Comparison of ENCODE assay signal across 1 cellular context in the genomic region with DNA sequence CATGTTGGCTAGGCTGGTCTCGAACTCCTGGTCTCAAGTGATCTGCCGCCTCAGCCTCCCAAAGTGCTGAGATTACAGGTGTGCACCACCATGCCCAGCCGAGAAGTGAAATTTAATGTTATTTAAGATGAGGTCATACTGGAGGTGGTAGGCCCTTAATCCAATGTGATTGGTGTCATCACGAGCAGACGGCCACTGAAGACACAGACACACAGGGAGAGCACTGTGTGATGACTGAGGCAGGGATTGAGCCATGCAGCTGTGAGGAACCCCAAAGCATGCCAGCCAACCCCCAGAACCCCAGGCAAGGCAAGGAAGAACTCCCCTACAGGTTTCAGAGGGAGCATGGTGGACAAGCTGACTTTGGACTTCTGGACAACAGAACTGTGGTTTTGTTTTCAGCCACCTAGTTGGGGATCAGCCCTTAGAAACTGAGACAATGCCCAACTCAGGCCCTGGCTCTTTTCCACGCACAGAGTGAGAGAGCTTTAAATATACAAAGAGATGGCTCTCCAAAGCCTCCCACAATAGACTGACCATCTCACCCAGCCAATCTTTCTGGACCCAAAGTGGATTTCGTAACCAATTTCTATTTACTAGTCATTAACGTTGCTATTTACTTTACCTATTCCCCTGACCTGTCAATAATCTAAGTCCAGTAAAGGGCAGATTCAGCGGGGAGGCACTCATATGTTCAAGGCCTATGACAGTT.
TF ChIP-seq lines count a peak whose summit lies in the region.

No MANE protein-coding gene starts in this region.

TF ChIP-seq in HepG2, 621 proteins besides CTCF, POLR2A, EP300 and RAD21 (continued from another document):
- TF ChIP-seq NFAT5 (CRISPR knock-in tag; IDR thresholded peaks at IDR 0.05), result 0 out of 2 replicates have a peak, but pooled peaks have one; percentile 26
- TF ChIP-seq HNF4A (CRISPR knock-in tag; IDR thresholded peaks at IDR 0.05), result peak; percentile 94
